6 cellular contexts compared by ENCODE assay signal in genomic region chr19:49422407-49423277, GRCh38. TPM values are rescaled to one million over a fixed set of nuclear protein-coding genes. Genes with fewer than 3 reads are reported as not detected.
A peak's percentile ranks its signal among the peaks of the same experiment; 100 is the strongest.
DNase-seq lines count a peak whose midpoint lies in the region; ATAC-seq and TF ChIP-seq lines count a peak whose summit lies in the region.

No MANE protein-coding gene starts in this region.

- peaks cover 94% of the 10 kb centered on the region for H3K27me3 ChIP-seq in CD4-positive, alpha-beta T cell (ENCODE audit: control insufficient read depth, insufficient read depth, low read length)
- peaks cover 14 to 80% of the 10 kb centered on the region in 2 donors for H3K27me3 ChIP-seq in breast epithelium

- CTCF ChIA-PET in CD4-positive, alpha-beta T cell (lab: Charles Lee): interaction anchor here (0.6 to 1.2 kb wide), 4 partner anchors 11 to 48 kb away, joined by 3 to 6 read pairs (median 4); no protein-coding TSS in a partner anchor

- H3K4me1 Mint-ChIP-seq in CD4-positive, alpha-beta T cell (ENCODE audit: low read depth): peaks cover 62% of the 10 kb centered on the region

- ATAC-seq in CD4-positive, alpha-beta T cell (ENCODE audit: poor library complexity): peak; percentile 66
- no peak for ATAC-seq in GM18520 (IDR thresholded peaks at IDR 0.05; ENCODE audit: unreplicated experiment)

- H3K9me3 ChIP-seq in CD4-positive, alpha-beta T cell (ENCODE audit: control insufficient read depth, low read length): no peaks in the 10 kb centered on the region
- H3K9me3 ChIP-seq in breast epithelium: no peaks in the 10 kb centered on the region

- peak overlapping the region in 2 of 3 donors; percentile 25 to 55 for H3K4me3 ChIP-seq in breast epithelium

- H3K27ac Mint-ChIP-seq in CD4-positive, alpha-beta T cell: no peak overlapping the region

- no peak overlapping the region for H3K27ac ChIP-seq in CD4-positive, alpha-beta T cell (ENCODE audit: low read depth, low read length)
- no peak overlapping the region for H3K27ac ChIP-seq in breast epithelium

- peak; percentile 45 for TF ChIP-seq CTCF in CD4-positive, alpha-beta T cell (IDR thresholded peaks at IDR 0.05)
- TF ChIP-seq CTCF in breast epithelium (IDR thresholded peaks at IDR 0.05): peak in 1 of 3 donors; percentile 12

- peak in 6 of 10 experiments; percentile 25 to 43 (median 30) for DNase-seq in CD4-positive, alpha-beta T cell
- DNase-seq in NCI-H2196 (lab: John Stamatoyannopoulos, UW; ENCODE audit: unreplicated experiment) (peak; percentile 70), breast epithelium (ENCODE audit: low spot score in 2 of 2) (no peak), occipital lobe (lab: John Stamatoyannopoulos, UW) (peak; percentile 8), glomerular visceral epithelial cell (ENCODE audit: extremely low spot score) (no peak)

- H3K36me3 ChIP-seq in breast epithelium: no peaks in the 10 kb centered on the region

- peaks cover 88% of the 10 kb centered on the region for H3K27me3 Mint-ChIP-seq in CD4-positive, alpha-beta T cell

- peaks cover 0 to 8% of the 10 kb centered on the region in 2 donors for H3K4me1 ChIP-seq in breast epithelium

- no peaks in the 10 kb centered on the region for H3K36me3 Mint-ChIP-seq in CD4-positive, alpha-beta T cell (ENCODE audit: low read depth)

- H3K4me3 Mint-ChIP-seq in CD4-positive, alpha-beta T cell: peak overlapping the region; percentile 82

- no peaks in the 10 kb centered on the region for H3K9me3 Mint-ChIP-seq in CD4-positive, alpha-beta T cell

- intact Hi-C loops in CD4-positive, alpha-beta T cell (cut with DNase I, micrococcal nuclease): loop anchor here in 1 of 2 experiments (2.0 kb wide), 1 partner anchor 14 kb away; no protein-coding TSS in a partner anchor
- intact Hi-C loops in breast epithelium (cut with DNase I; ENCODE audit: low total_unique reads): no loop called here

- no peak for TF ChIP-seq POLR2A in breast epithelium (IDR thresholded peaks at IDR 0.05)

- POLR2A ChIA-PET in CD4-positive, alpha-beta T cell (lab: Charles Lee): interaction anchor here (4.2 kb wide), 1 partner anchor 12 kb away, joined by 20 read pairs; no protein-coding TSS in a partner anchor

RNA-seq across cellular contexts. Expression of gene PTH2, which starts 0.6 kb away (rescaled TPM):
- total RNA-seq in CD4-positive, alpha-beta T cell: not detected
- not detected for total RNA-seq in breast epithelium
- not detected for total RNA-seq in occipital lobe

RNA-seq across cellular contexts. Expression of gene GFY, which starts 2.5 kb away (rescaled TPM):
- not detected for total RNA-seq in CD4-positive, alpha-beta T cell
- total RNA-seq in breast epithelium: not detected
- not detected for total RNA-seq in occipital lobe

RNA-seq across cellular contexts. Expression of gene SLC17A7, which starts 18.7 kb away (rescaled TPM):
- not detected for total RNA-seq in CD4-positive, alpha-beta T cell
- total RNA-seq in breast epithelium (1 to 10 TPM in 1 of 3 donors, under 1 TPM in 2; 0.44 to 4.3 (median 0.98) TPM), occipital lobe (34.6 TPM)

RNA-seq across cellular contexts. Expression of gene PIH1D1, which starts 29.0 kb away (rescaled TPM):
- total RNA-seq in CD4-positive, alpha-beta T cell: 100 to 1,000 TPM; 145 to 151 TPM
- 100 to 1,000 TPM in 2 of 3 donors, 10 to 100 TPM in 1; 94.4 to 121 (median 106) TPM for total RNA-seq in breast epithelium
- total RNA-seq in occipital lobe: 58.0 TPM

RNA-seq across cellular contexts. Expression of gene ALDH16A1, which starts 30.4 kb away (rescaled TPM):
- 10 to 100 TPM; 25.1 to 25.8 TPM for total RNA-seq in CD4-positive, alpha-beta T cell
- total RNA-seq in breast epithelium (10 to 100 TPM; 20.6 to 34.4 (median 32.2) TPM), occipital lobe (8.0 TPM)

Comparison
In these comparisons a context has a peak if more than half of its experiments do, and no peak if none do; other contexts are left out.
1. DNase-seq: peak in CD4-positive, alpha-beta T cell (6 of 10), NCI-H2196 (single experiment) and occipital lobe (single experiment); none in breast epithelium (0 of 2) and glomerular visceral epithelial cell (single experiment).